ENCODE assay signal across 29 cellular contexts in genomic region chr16:3010510-3010909, GRCh38. TPM values are rescaled to one million over a fixed set of nuclear protein-coding genes. Genes with fewer than 3 reads are reported as not detected.
DNase-seq lines count a peak whose midpoint lies in the region; ATAC-seq and TF ChIP-seq lines count a peak whose summit lies in the region.
"Had no signal": no experiment of that assay in that cellular context is flagged by ENCODE, and none has a peak within 500 bp of the region (broad histone marks: within the 10 kb centered on the region; RNA-seq: fewer than 3 reads in every experiment).

No MANE protein-coding gene starts in this region.

- DNase-seq in NT2/D1 (ENCODE audit: low read depth, low spot score) (no peak), smooth muscle cell (lab: John Stamatoyannopoulos, UW; ENCODE audit: unreplicated experiment) (no peak), stomach (no peak)
- DNase-seq in activated effector memory CD4-positive, alpha-beta T cell treated with anti-CD3 and anti-CD28 coated beads, Interleukin-2, amount 50 U/mL, for 16 hours, result no peak
- DNase-seq: activated CD4-positive, alpha-beta T cell treated with anti-CD3 and anti-CD28 coated beads, Interleukin-2, amount 50 U/mL, for 1 hour; activated naive CD8-positive, alpha-beta T cell treated with anti-CD3 and anti-CD28 coated beads, Interleukin-2, amount 10 ng/mL, durations not matched to agents 7 days and 5 days; CD4-positive, CD25-positive, alpha-beta regulatory T cell; foreskin melanocyte; hypothalamus; KBM-7; MM.1S; NCI-H1436 treated with DMSO at 0.1 percent for 48 hours; NCI-H2171; NCI-H524 treated with DMSO at 0.1 percent for 48 hours; SK-N-SH; stimulated activated CD4-positive, alpha-beta T cell treated with anti-CD3 and anti-CD28 coated beads, Interleukin-12 subunit alpha, Interleukin-12 subunit beta, amount 100 ng/mL, for 4 hours; stimulated activated CD4-positive, alpha-beta T cell treated with anti-CD3 and anti-CD28 coated beads, Interleukin-4, amount 100 ng/mL, for 4 hours; tibial artery had no signal

- TF ChIP-seq EP300 in stomach (IDR thresholded peaks at IDR 0.05), result no peak

- H3K27ac Mint-ChIP-seq in stimulated activated memory B cell treated with anti-CD40 and anti-IgM and Interleukin-4, amounts not matched to agents 10 μg/mL and 1 μg/mL and 100 μg/mL, for 72 hours, result no peak overlapping the region
- H3K27ac Mint-ChIP-seq: activated naive CD8-positive, alpha-beta T cell treated with anti-CD3 and anti-CD28 coated beads, Interleukin-2, amount 10 ng/mL, durations not matched to agents 7 days and 5 days; activated T-helper 2 cell treated with anti-CD3 and anti-CD28 coated beads, Interferon-gamma antibody, Interleukin-2, Interleukin-4, amounts not matched to agents 10 μg/mL and 5 μg/mL and 100 μg/mL, durations not matched to agents 14 hours and 24 hours and 36 hours; CD4-positive, CD25-positive, alpha-beta regulatory T cell; stimulated activated naive CD8-positive, alpha-beta T cell treated with anti-CD3 and anti-CD28 coated beads, Interleukin-15, Interleukin-2, amounts not matched to agents 100 ng/mL and 50 ng/mL, for 24 hours had no signal

- H3K27ac ChIP-seq in iPS-18a (ENCODE audit: low read length) (peak overlapping the region; percentile 47), smooth muscle cell (ENCODE audit: low read depth) (peak overlapping the region; percentile 86), stomach (no peak overlapping the region)
- H3K27ac ChIP-seq: RWPE1, tibial artery had no signal

- H3K9me3 Mint-ChIP-seq in stimulated activated memory B cell treated with anti-CD40 and anti-IgM and Interleukin-4, amounts not matched to agents 10 μg/mL and 1 μg/mL and 100 μg/mL, for 72 hours, result no peaks in the 10 kb centered on the region
- H3K9me3 Mint-ChIP-seq: activated naive CD8-positive, alpha-beta T cell treated with anti-CD3 and anti-CD28 coated beads, Interleukin-2, amount 10 ng/mL, durations not matched to agents 7 days and 5 days; activated T-helper 2 cell treated with anti-CD3 and anti-CD28 coated beads, Interferon-gamma antibody, Interleukin-2, Interleukin-4, amounts not matched to agents 10 μg/mL and 5 μg/mL and 100 μg/mL, durations not matched to agents 14 hours and 24 hours and 36 hours; CD4-positive, CD25-positive, alpha-beta regulatory T cell; stimulated activated naive CD8-positive, alpha-beta T cell treated with anti-CD3 and anti-CD28 coated beads, Interleukin-15, Interleukin-2, amounts not matched to agents 100 ng/mL and 50 ng/mL, for 24 hours had no signal

- H3K4me1 ChIP-seq in NT2/D1 (ENCODE audit: insufficient read depth, insufficient read length) (peaks cover 44% of the 10 kb centered on the region), iPS-18a (ENCODE audit: control insufficient read depth, low read depth, low read length) (peaks cover 61% of the 10 kb centered on the region), smooth muscle cell (ENCODE audit: low read depth) (peaks cover 36% of the 10 kb centered on the region), stomach (peaks cover 32 to 69% (median 40%) of the 10 kb centered on the region in 4 donors)

- H3K4me3 Mint-ChIP-seq in stimulated activated memory B cell treated with anti-CD40 and anti-IgM and Interleukin-4, amounts not matched to agents 10 μg/mL and 1 μg/mL and 100 μg/mL, for 72 hours, result no peak overlapping the region
- H3K4me3 Mint-ChIP-seq: activated naive CD8-positive, alpha-beta T cell treated with anti-CD3 and anti-CD28 coated beads, Interleukin-2, amount 10 ng/mL, durations not matched to agents 7 days and 5 days; stimulated activated naive CD8-positive, alpha-beta T cell treated with anti-CD3 and anti-CD28 coated beads, Interleukin-15, Interleukin-2, amounts not matched to agents 100 ng/mL and 50 ng/mL, for 24 hours had no signal

- TF ChIP-seq POLR2A in stomach (IDR thresholded peaks at IDR 0.05), result no peak

- H3K4me3 ChIP-seq in NT2/D1 (ENCODE audit: insufficient read length, low read depth) (no peak overlapping the region), iPS-18a (ENCODE audit: low read length) (peak overlapping the region; percentile 42), smooth muscle cell (no peak overlapping the region), stomach (no peak overlapping the region)
- H3K4me3 ChIP-seq: lung, tibial artery had no signal

- H3K36me3 Mint-ChIP-seq in stimulated activated memory B cell treated with anti-CD40 and anti-IgM and Interleukin-4, amounts not matched to agents 10 μg/mL and 1 μg/mL and 100 μg/mL, for 72 hours, result no peaks in the 10 kb centered on the region
- H3K36me3 Mint-ChIP-seq: activated naive CD8-positive, alpha-beta T cell treated with anti-CD3 and anti-CD28 coated beads, Interleukin-2, amount 10 ng/mL, durations not matched to agents 7 days and 5 days; CD4-positive, CD25-positive, alpha-beta regulatory T cell had no signal

- H3K4me2 ChIP-seq in smooth muscle cell, result no peak overlapping the region
- H3K4me2 ChIP-seq: SK-N-SH had no signal

- H3K9ac ChIP-seq in NT2/D1 (ENCODE audit: insufficient read length, low read depth), result peak overlapping the region; percentile 79
- no peak overlapping the region for H3K9ac ChIP-seq in iPS-18a (ENCODE audit: low read length)
- no peak overlapping the region for H3K9ac ChIP-seq in smooth muscle cell (ENCODE audit: low read depth)
- H3K9ac ChIP-seq: SK-N-SH had no signal

- H3K9me3 ChIP-seq in NT2/D1 (ENCODE audit: insufficient read depth, low read length), result no peaks in the 10 kb centered on the region
- no peaks in the 10 kb centered on the region for H3K9me3 ChIP-seq in iPS-18a (ENCODE audit: control insufficient read depth, low read depth, low read length)
- H3K9me3 ChIP-seq in smooth muscle cell (replicated peaks; ENCODE audit: low read depth), result no peaks in the 10 kb centered on the region
- no peaks in the 10 kb centered on the region for H3K9me3 ChIP-seq in stomach
- H3K9me3 ChIP-seq: SK-N-SH, tibial artery had no signal

- peaks cover 72% of the 10 kb centered on the region for H3K27me3 Mint-ChIP-seq in stimulated activated memory B cell treated with anti-CD40 and anti-IgM and Interleukin-4, amounts not matched to agents 10 μg/mL and 1 μg/mL and 100 μg/mL, for 72 hours

- WGBS in smooth muscle cell (ENCODE audit: low lambda C conversion rate), result 88% methylated on average over 8 of the region's 8 CpGs
- 85 to 91% (median 88%) methylated on average over 8 of the region's 8 CpGs for WGBS in stomach, 5 donors

- no peak for ATAC-seq in stimulated activated memory B cell treated with anti-CD40 and anti-IgM and Interleukin-4, amounts not matched to agents 10 μg/mL and 1 μg/mL and 100 μg/mL, for 72 hours
- ATAC-seq: esophagus mucosa had no signal

- H3K36me3 ChIP-seq in NT2/D1 (ENCODE audit: insufficient read depth, insufficient read length, low read length) (peaks cover 23% of the 10 kb centered on the region), iPS-18a (ENCODE audit: control insufficient read depth, low read depth, low read length) (peaks cover 11% of the 10 kb centered on the region), smooth muscle cell (ENCODE audit: low read depth) (no peaks in the 10 kb centered on the region), stomach (no peaks in the 10 kb centered on the region)
- H3K36me3 ChIP-seq: tibial artery had no signal

- no peaks in the 10 kb centered on the region for H4K20me1 ChIP-seq in smooth muscle cell (ENCODE audit: low read depth)

- H3K27me3 ChIP-seq in NT2/D1 (ENCODE audit: insufficient read depth, insufficient read length) (peaks cover 33% of the 10 kb centered on the region), iPS-18a (ENCODE audit: control insufficient read depth, insufficient read depth, low read length) (peaks cover 11% of the 10 kb centered on the region), smooth muscle cell (ENCODE audit: low read depth) (peaks cover 81% of the 10 kb centered on the region), stomach (peaks cover 5 to 96% (median 54%) of the 10 kb centered on the region in 3 donors)

- H3K79me2 ChIP-seq in smooth muscle cell (ENCODE audit: low read depth), result no peaks in the 10 kb centered on the region

- intact Hi-C loops in stomach (cut with DNase I; ENCODE audit: low total_unique reads), result no loop called here

- H3F3A ChIP-seq in smooth muscle cell (ENCODE audit: low read depth), result no peaks in the 10 kb centered on the region

- no peak overlapping the region for H2AFZ ChIP-seq in smooth muscle cell (ENCODE audit: low read depth)

- TF ChIP-seq CTCF in smooth muscle cell (IDR thresholded peaks at IDR 0.05; ENCODE audit: borderline replicate concordance, insufficient read depth, poor library complexity, severe bottlenecking) (no peak), stomach (IDR thresholded peaks at IDR 0.05) (no peak)

- peaks cover 23% of the 10 kb centered on the region for H3K4me1 Mint-ChIP-seq in stimulated activated memory B cell treated with anti-CD40 and anti-IgM and Interleukin-4, amounts not matched to agents 10 μg/mL and 1 μg/mL and 100 μg/mL, for 72 hours

RNA-seq across cellular contexts. Expression of gene CLDN9, which starts 2.2 kb away (rescaled TPM):
- total RNA-seq in smooth muscle cell (1.3 and 1.8 TPM in 2 replicates), stomach (not detected)
- polyA plus RNA-seq in smooth muscle cell (0.81 and 4.5 TPM in 2 replicates), stomach (under 1 TPM in 2 of 3 donors, not detected in 1; 0.28 to 0.31 TPM)
- total RNA-seq: activated naive CD8-positive, alpha-beta T cell treated with anti-CD3 and anti-CD28 coated beads, Interleukin-2, amount 10 ng/mL, durations not matched to agents 7 days and 5 days; CD4-positive, CD25-positive, alpha-beta regulatory T cell; cerebellum; esophagus mucosa; G401 had no signal
- polyA plus RNA-seq: CD4-positive, CD25-positive, alpha-beta regulatory T cell; keratinocyte had no signal

RNA-seq across cellular contexts. Expression of gene CLDN6, which starts 7.5 kb away (rescaled TPM):
- total RNA-seq in smooth muscle cell, result 97.0 and 113 TPM in 2 replicates
- polyA plus RNA-seq in smooth muscle cell, result 55.4 and 365 TPM in 2 replicates
- not detected for total RNA-seq in stomach
- not detected for polyA plus RNA-seq in stomach
- total RNA-seq: activated naive CD8-positive, alpha-beta T cell treated with anti-CD3 and anti-CD28 coated beads, Interleukin-2, amount 10 ng/mL, durations not matched to agents 7 days and 5 days; activated T-helper 2 cell treated with anti-CD3 and anti-CD28 coated beads, Interferon-gamma antibody, Interleukin-2, Interleukin-4, amounts not matched to agents 10 μg/mL and 5 μg/mL and 100 μg/mL, durations not matched to agents 14 hours and 24 hours and 36 hours; CD4-positive, CD25-positive, alpha-beta regulatory T cell; cerebellum; esophagus mucosa; T-helper 2 cell treated with Interferon-gamma antibody and Interleukin-4, amounts not matched to agents 100 ng/mL and 5 ng/mL, for 36 hours had no signal
- polyA plus RNA-seq: CD4-positive, CD25-positive, alpha-beta regulatory T cell; keratinocyte had no signal

RNA-seq across cellular contexts. Expression of gene TNFRSF12A, which starts 9.7 kb away (rescaled TPM):
- 192 and 219 TPM in 2 replicates for total RNA-seq in smooth muscle cell
- polyA plus RNA-seq in smooth muscle cell, result 386 and 512 TPM in 2 replicates
- total RNA-seq in stomach, result 100 to 1,000 TPM in 2 of 5 donors, 10 to 100 TPM in 2, 1 to 10 TPM in 1; 1.8 to 134 (median 77.2) TPM
- 100 to 1,000 TPM in 1 of 3 donors, 10 to 100 TPM in 2; 20.3 to 117 (median 25.8) TPM for polyA plus RNA-seq in stomach

RNA-seq across cellular contexts. Expression of gene HCFC1R1, which starts 13.2 kb away (rescaled TPM):
- total RNA-seq in smooth muscle cell, result 63.3 and 73.5 TPM in 2 replicates
- polyA plus RNA-seq in smooth muscle cell, result 337 and 367 TPM in 2 replicates
- total RNA-seq in stomach, result 10 to 100 TPM; 11.0 to 94.7 (median 21.7) TPM
- 100 to 1,000 TPM in 2 of 3 donors, 10 to 100 TPM in 1; 71.7 to 128 (median 102) TPM for polyA plus RNA-seq in stomach

RNA-seq across cellular contexts. Expression of gene THOC6, which starts 13.3 kb away (rescaled TPM):
- total RNA-seq in smooth muscle cell (24.1 and 28.9 TPM in 2 replicates), stomach (10 to 100 TPM in 4 of 5 donors, not detected in 1; 10.5 to 97.9 (median 22.2) TPM)
- polyA plus RNA-seq in smooth muscle cell (59.4 and 83.9 TPM in 2 replicates), stomach (10 to 100 TPM; 15.3 to 39.0 (median 32.8) TPM)

Comparison
In these comparisons a context has a peak if more than half of its experiments do, and no peak if none do; other contexts are left out.
1. H3K27ac ChIP-seq: peak in iPS-18a (single experiment) and smooth muscle cell (single experiment); none in stomach (0 of 5).
2. RNA of gene CLDN6, which starts 7.5 kb away (total RNA-seq): 97.0 to 113 TPM in smooth muscle cell; not detected in stomach; every median in the first group is over 10 times any median in the second.